In genomic region chr2:152505495-152505906, GRCh38 we compare ENCODE assay signal across 12 cellular contexts.
DNase-seq lines count a peak whose midpoint lies in the region; ATAC-seq, FAIRE-seq and TF ChIP-seq lines count a peak whose summit lies in the region.
"Had no signal": no experiment of that assay in that cellular context is flagged by ENCODE, and none has a peak within 500 bp of the region (broad histone marks: within the 10 kb centered on the region; RNA-seq: fewer than 3 reads in every experiment).

No MANE protein-coding gene starts in this region.

- H3K4me1 Mint-ChIP-seq in astrocyte (ENCODE audit: low read depth, unreplicated experiment) (peaks cover 50% of the 10 kb centered on the region), HFFc6 (ENCODE audit: low read depth) (peaks cover 60% of the 10 kb centered on the region)
- H3K4me1 Mint-ChIP-seq: stimulated activated naive CD8-positive, alpha-beta T cell treated with anti-CD3 and anti-CD28 coated beads, Interleukin-15, amount 100 ng/mL, for 72 hours had no signal

- H3K4me2 ChIP-seq in astrocyte (ENCODE audit: low read length) = peak overlapping the region; percentile 61
- H3K4me2 ChIP-seq in smooth muscle cell = peak overlapping the region; percentile 66

- peak; percentile 44 for ATAC-seq in HG02798 (IDR thresholded peaks at IDR 0.05; ENCODE audit: poor library complexity, unreplicated experiment)
- ATAC-seq: stimulated activated naive CD8-positive, alpha-beta T cell treated with anti-CD3 and anti-CD28 coated beads, Interleukin-15, amount 100 ng/mL, for 72 hours had no signal

- H3K27me3 ChIP-seq in astrocyte (ENCODE audit: insufficient read depth, low read length) (no peaks in the 10 kb centered on the region), smooth muscle cell (ENCODE audit: low read depth) (no peaks in the 10 kb centered on the region), esophagus muscularis mucosa (no peaks in the 10 kb centered on the region)

- DNase-seq in astrocyte (ENCODE audit: low read depth) (peak; percentile 74), hypothalamus (lab: John Stamatoyannopoulos, UW) (peak in 32 of 51 donors; percentile 7 to 74 (median 42)), smooth muscle cell (lab: John Stamatoyannopoulos, UW; ENCODE audit: unreplicated experiment) (no peak), foreskin fibroblast (no peak), esophagus muscularis mucosa (ENCODE audit: extremely low spot score) (no peak), iPS-NIHi7 (ENCODE audit: extremely low spot score) (no peak), HFFc6 (no peak)
- DNase-seq: cerebellar nuclear complex; NCI-H1105; stimulated activated naive CD8-positive, alpha-beta T cell treated with anti-CD3 and anti-CD28 coated beads, Interleukin-15, amount 100 ng/mL, for 72 hours had no signal

- peak overlapping the region; percentile 76 for H3K27ac ChIP-seq in astrocyte (ENCODE audit: low read depth, low read length)
- H3K27ac ChIP-seq in smooth muscle cell (ENCODE audit: low read depth) = peak overlapping the region; percentile 94
- no peak overlapping the region for H3K27ac ChIP-seq in esophagus muscularis mucosa (replicated peaks in 1 of 4)
- H3K27ac ChIP-seq: VCaP had no signal

- peaks cover 49% of the 10 kb centered on the region for H3K4me1 ChIP-seq in astrocyte (ENCODE audit: insufficient read depth, low read length)
- peaks cover 12% of the 10 kb centered on the region for H3K4me1 ChIP-seq in smooth muscle cell (ENCODE audit: low read depth)
- H3K4me1 ChIP-seq in esophagus muscularis mucosa = peaks cover 0 to 11% (median 3%) of the 10 kb centered on the region in 4 donors

- WGBS in smooth muscle cell (ENCODE audit: low lambda C conversion rate) = 54% methylated on average over 9 of the region's 9 CpGs
- WGBS in esophagus muscularis mucosa = 59% methylated on average over 9 of the region's 9 CpGs

- intact Hi-C loops in esophagus muscularis mucosa (cut with DNase I) = no loop called here

- H3K4me3 Mint-ChIP-seq in astrocyte (ENCODE audit: unreplicated experiment) = peak overlapping the region; percentile 47
- H3K4me3 Mint-ChIP-seq in HFFc6 = no peak overlapping the region
- H3K4me3 Mint-ChIP-seq: stimulated activated naive CD8-positive, alpha-beta T cell treated with anti-CD3 and anti-CD28 coated beads, Interleukin-15, amount 100 ng/mL, for 72 hours had no signal

- H3F3A ChIP-seq in smooth muscle cell (ENCODE audit: low read depth) = peaks cover 10% of the 10 kb centered on the region

- H3K9me3 ChIP-seq in astrocyte (ENCODE audit: insufficient read depth, low read depth, low read length) (no peaks in the 10 kb centered on the region), smooth muscle cell (replicated peaks; ENCODE audit: low read depth) (no peaks in the 10 kb centered on the region), esophagus muscularis mucosa (no peaks in the 10 kb centered on the region)

- TF ChIP-seq POLR2A in esophagus muscularis mucosa (IDR thresholded peaks at IDR 0.05; ENCODE audit: low read depth) = no peak

- peaks cover 25% of the 10 kb centered on the region for H3K79me2 ChIP-seq in astrocyte (ENCODE audit: insufficient read depth, low read length)
- H3K79me2 ChIP-seq in smooth muscle cell (ENCODE audit: low read depth) = peaks cover 76% of the 10 kb centered on the region

- TF ChIP-seq EP300 in esophagus muscularis mucosa (IDR thresholded peaks at IDR 0.05) = no peak

- H3K36me3 Mint-ChIP-seq in astrocyte (ENCODE audit: low read depth, unreplicated experiment) (peaks cover 4% of the 10 kb centered on the region), HFFc6 (ENCODE audit: low read depth) (no peaks in the 10 kb centered on the region)

- H2AFZ ChIP-seq in astrocyte (ENCODE audit: low read depth, low read length) (no peak overlapping the region), smooth muscle cell (ENCODE audit: low read depth) (no peak overlapping the region)

- no peaks in the 10 kb centered on the region for H3K9me3 Mint-ChIP-seq in astrocyte (ENCODE audit: unreplicated experiment)
- H3K9me3 Mint-ChIP-seq in HFFc6 = no peaks in the 10 kb centered on the region

- H4K20me1 ChIP-seq in astrocyte (ENCODE audit: insufficient read depth, low read length) (no peaks in the 10 kb centered on the region), smooth muscle cell (ENCODE audit: low read depth) (peaks cover 7% of the 10 kb centered on the region)

- no peak for FAIRE-seq in astrocyte (lab: Jason Lieb, UNC)

- TF ChIP-seq CTCF in astrocyte (IDR thresholded peaks at IDR 0.05; ENCODE audit: insufficient read depth, low read depth, low read length) = no peak
- TF ChIP-seq CTCF in smooth muscle cell (IDR thresholded peaks at IDR 0.05; ENCODE audit: borderline replicate concordance, insufficient read depth, poor library complexity, severe bottlenecking) = no peak
- no peak for TF ChIP-seq CTCF in foreskin fibroblast (IDR thresholded peaks at IDR 0.05; ENCODE audit: low read depth, low read length)
- no peak for TF ChIP-seq CTCF in esophagus muscularis mucosa (IDR thresholded peaks at IDR 0.05)
- no peak for TF ChIP-seq CTCF in HFFc6 (IDR thresholded peaks at IDR 0.05)

- H3K27me3 Mint-ChIP-seq in astrocyte (ENCODE audit: low read depth, unreplicated experiment) (no peaks in the 10 kb centered on the region), HFFc6 (ENCODE audit: insufficient read depth) (no peaks in the 10 kb centered on the region)
- H3K27me3 Mint-ChIP-seq: stimulated activated naive CD8-positive, alpha-beta T cell treated with anti-CD3 and anti-CD28 coated beads, Interleukin-15, amount 100 ng/mL, for 72 hours had no signal

- H3K9ac ChIP-seq in astrocyte (ENCODE audit: low read length) (peak overlapping the region; percentile 41), smooth muscle cell (ENCODE audit: low read depth) (peak overlapping the region; percentile 81)

- H3K36me3 ChIP-seq in astrocyte (ENCODE audit: insufficient read depth, low read length) (no peaks in the 10 kb centered on the region), smooth muscle cell (ENCODE audit: low read depth) (no peaks in the 10 kb centered on the region), esophagus muscularis mucosa (no peaks in the 10 kb centered on the region)

- H3K4me3 ChIP-seq in astrocyte (ENCODE audit: insufficient read depth, low read depth, low read length) (peak overlapping the region; percentile 24), smooth muscle cell (no peak overlapping the region), foreskin fibroblast (ENCODE audit: low read depth in 1 of 2, low read length in 2 of 2) (no peak overlapping the region), esophagus muscularis mucosa (no peak overlapping the region)

- H3K27ac Mint-ChIP-seq in astrocyte (ENCODE audit: unreplicated experiment) = peak overlapping the region; percentile 96
- no peak overlapping the region for H3K27ac Mint-ChIP-seq in HFFc6
- H3K27ac Mint-ChIP-seq: stimulated activated naive CD8-positive, alpha-beta T cell treated with anti-CD3 and anti-CD28 coated beads, Interleukin-15, amount 100 ng/mL, for 72 hours had no signal

Comparison
In these comparisons a context has a peak if more than half of its experiments do, and no peak if none do; other contexts are left out.
1. DNase-seq: peak in astrocyte (single experiment) and hypothalamus (32 of 51); none in smooth muscle cell (single experiment), foreskin fibroblast (0 of 2), esophagus muscularis mucosa (single experiment), iPS-NIHi7 (single experiment) and HFFc6 (single experiment).
2. H3K27ac ChIP-seq: peak in astrocyte (single experiment) and smooth muscle cell (single experiment); none in esophagus muscularis mucosa (0 of 4).